1 cellular context compared by ENCODE assay signal in the genomic region with DNA sequence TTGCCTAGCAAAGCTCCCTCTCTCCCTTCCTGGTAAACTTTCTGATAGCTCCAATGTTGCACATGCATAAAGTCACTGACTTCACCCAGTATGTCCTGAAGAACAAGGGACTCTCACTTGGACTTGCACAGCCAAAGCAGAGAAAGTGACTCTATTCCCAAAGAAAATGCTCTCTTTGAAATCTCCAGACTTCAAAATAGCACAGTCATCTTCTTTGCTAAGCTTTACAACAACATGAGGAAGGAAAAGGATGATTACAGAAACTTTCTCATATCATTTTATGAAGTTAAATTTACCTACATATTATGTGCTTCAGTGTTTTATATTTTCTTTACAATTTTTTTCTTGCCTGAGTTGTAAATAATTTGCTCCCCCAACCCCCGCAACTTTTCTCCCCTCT.
TF ChIP-seq lines count a peak whose summit lies in the region.

No MANE protein-coding gene starts in this region.

TF ChIP-seq in K562, 482 proteins besides CTCF, POLR2A, EP300 and RAD21 (continued from another document):
- TF ChIP-seq, protein P1, sequence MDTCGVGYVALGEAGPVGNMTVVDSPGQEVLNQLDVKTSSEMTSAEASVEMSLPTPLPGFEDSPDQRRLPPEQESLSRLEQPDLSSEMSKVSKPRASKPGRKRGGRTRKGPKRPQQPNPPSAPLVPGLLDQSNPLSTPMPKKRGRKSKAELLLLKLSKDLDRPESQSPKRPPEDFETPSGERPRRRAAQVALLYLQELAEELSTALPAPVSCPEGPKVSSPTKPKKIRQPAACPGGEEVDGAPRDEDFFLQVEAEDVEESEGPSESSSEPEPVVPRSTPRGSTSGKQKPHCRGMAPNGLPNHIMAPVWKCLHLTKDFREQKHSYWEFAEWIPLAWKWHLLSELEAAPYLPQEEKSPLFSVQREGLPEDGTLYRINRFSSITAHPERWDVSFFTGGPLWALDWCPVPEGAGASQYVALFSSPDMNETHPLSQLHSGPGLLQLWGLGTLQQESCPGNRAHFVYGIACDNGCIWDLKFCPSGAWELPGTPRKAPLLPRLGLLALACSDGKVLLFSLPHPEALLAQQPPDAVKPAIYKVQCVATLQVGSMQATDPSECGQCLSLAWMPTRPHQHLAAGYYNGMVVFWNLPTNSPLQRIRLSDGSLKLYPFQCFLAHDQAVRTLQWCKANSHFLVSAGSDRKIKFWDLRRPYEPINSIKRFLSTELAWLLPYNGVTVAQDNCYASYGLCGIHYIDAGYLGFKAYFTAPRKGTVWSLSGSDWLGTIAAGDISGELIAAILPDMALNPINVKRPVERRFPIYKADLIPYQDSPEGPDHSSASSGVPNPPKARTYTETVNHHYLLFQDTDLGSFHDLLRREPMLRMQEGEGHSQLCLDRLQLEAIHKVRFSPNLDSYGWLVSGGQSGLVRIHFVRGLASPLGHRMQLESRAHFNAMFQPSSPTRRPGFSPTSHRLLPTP (IDR thresholded peaks at IDR 0.05; ENCODE audit: borderline replicate concordance, extremely low read depth, insufficient read length) = no peak
- TF ChIP-seq, protein P2, sequence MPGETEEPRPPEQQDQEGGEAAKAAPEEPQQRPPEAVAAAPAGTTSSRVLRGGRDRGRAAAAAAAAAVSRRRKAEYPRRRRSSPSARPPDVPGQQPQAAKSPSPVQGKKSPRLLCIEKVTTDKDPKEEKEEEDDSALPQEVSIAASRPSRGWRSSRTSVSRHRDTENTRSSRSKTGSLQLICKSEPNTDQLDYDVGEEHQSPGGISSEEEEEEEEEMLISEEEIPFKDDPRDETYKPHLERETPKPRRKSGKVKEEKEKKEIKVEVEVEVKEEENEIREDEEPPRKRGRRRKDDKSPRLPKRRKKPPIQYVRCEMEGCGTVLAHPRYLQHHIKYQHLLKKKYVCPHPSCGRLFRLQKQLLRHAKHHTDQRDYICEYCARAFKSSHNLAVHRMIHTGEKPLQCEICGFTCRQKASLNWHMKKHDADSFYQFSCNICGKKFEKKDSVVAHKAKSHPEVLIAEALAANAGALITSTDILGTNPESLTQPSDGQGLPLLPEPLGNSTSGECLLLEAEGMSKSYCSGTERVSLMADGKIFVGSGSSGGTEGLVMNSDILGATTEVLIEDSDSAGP (CRISPR knock-in tag; IDR thresholded peaks at IDR 0.05) = no peak
- no peak for TF ChIP-seq U2AF1 (optimal IDR thresholded peaks at IDR 0.05; ENCODE audit: low read depth, low read length)
- TF ChIP-seq, protein P3, sequence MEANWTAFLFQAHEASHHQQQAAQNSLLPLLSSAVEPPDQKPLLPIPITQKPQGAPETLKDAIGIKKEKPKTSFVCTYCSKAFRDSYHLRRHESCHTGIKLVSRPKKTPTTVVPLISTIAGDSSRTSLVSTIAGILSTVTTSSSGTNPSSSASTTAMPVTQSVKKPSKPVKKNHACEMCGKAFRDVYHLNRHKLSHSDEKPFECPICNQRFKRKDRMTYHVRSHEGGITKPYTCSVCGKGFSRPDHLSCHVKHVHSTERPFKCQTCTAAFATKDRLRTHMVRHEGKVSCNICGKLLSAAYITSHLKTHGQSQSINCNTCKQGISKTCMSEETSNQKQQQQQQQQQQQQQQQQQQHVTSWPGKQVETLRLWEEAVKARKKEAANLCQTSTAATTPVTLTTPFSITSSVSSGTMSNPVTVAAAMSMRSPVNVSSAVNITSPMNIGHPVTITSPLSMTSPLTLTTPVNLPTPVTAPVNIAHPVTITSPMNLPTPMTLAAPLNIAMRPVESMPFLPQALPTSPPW (CRISPR knock-in tag; IDR thresholded peaks at IDR 0.05) = no peak
- TF ChIP-seq ASH1L (IDR thresholded peaks at IDR 0.05; ENCODE audit: borderline replicate concordance, low read depth, partially characterized antibody) = no peak
- TF ChIP-seq, protein P4, sequence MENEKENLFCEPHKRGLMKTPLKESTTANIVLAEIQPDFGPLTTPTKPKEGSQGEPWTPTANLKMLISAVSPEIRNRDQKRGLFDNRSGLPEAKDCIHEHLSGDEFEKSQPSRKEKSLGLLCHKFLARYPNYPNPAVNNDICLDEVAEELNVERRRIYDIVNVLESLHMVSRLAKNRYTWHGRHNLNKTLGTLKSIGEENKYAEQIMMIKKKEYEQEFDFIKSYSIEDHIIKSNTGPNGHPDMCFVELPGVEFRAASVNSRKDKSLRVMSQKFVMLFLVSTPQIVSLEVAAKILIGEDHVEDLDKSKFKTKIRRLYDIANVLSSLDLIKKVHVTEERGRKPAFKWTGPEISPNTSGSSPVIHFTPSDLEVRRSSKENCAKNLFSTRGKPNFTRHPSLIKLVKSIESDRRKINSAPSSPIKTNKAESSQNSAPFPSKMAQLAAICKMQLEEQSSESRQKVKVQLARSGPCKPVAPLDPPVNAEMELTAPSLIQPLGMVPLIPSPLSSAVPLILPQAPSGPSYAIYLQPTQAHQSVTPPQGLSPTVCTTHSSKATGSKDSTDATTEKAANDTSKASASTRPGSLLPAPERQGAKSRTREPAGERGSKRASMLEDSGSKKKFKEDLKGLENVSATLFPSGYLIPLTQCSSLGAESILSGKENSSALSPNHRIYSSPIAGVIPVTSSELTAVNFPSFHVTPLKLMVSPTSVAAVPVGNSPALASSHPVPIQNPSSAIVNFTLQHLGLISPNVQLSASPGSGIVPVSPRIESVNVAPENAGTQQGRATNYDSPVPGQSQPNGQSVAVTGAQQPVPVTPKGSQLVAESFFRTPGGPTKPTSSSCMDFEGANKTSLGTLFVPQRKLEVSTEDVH (IDR thresholded peaks at IDR 0.05; ENCODE audit: low read depth, partially characterized antibody) = no peak
- no peak for TF ChIP-seq TCF7L2 (IDR thresholded peaks at IDR 0.05; ENCODE audit: low read depth, low read length)
- TF ChIP-seq MAFK (IDR thresholded peaks at IDR 0.05; ENCODE audit: low read length) = peak; percentile 38; the same call in 1 of the 2 replicates
